Comparison of ENCODE assay signal across 10 cellular contexts in genomic region chr12:46608431-46609280, GRCh38.
DNase-seq lines count a peak whose midpoint lies in the region; ATAC-seq and TF ChIP-seq lines count a peak whose summit lies in the region.
"Had no signal": no experiment of that assay in that cellular context is flagged by ENCODE, and none has a peak within 500 bp of the region (broad histone marks: within the 10 kb centered on the region; RNA-seq: fewer than 3 reads in every experiment).

No MANE protein-coding gene starts in this region.

- no peak overlapping the region for H3K27ac Mint-ChIP-seq in MCF 10A (ENCODE audit: low read depth, unreplicated experiment)

- TF ChIP-seq POLR2A in breast epithelium (IDR thresholded peaks at IDR 0.05): no peak

- H3K36me3 ChIP-seq in breast epithelium (no peaks in the 10 kb centered on the region), muscle layer of colon (ENCODE audit: insufficient read depth, low read length) (no peaks in the 10 kb centered on the region), aorta (ENCODE audit: control insufficient read depth in 1 of 2, insufficient read depth in 2 of 2, low read length in 1 of 2) (no peaks in the 10 kb centered on the region)

- H3K4me3 Mint-ChIP-seq in MCF 10A (ENCODE audit: unreplicated experiment): no peak overlapping the region

- intact Hi-C loops in breast epithelium (cut with DNase I; ENCODE audit: low total_unique reads): no loop called here
- intact Hi-C loops in MCF 10A (cut with micrococcal nuclease): no loop called here
- intact Hi-C loops in aorta (cut with DNase I): no loop called here

- BruUV-seq in MCF 10A (replicated peaks; lab: Mats Ljungman, UMichigan): no TSS peak

- H3K27ac ChIP-seq in breast epithelium: peak overlapping the region; percentile 77 to 79
- H3K27ac ChIP-seq in muscle layer of colon (ENCODE audit: low read depth, low read length): peak overlapping the region; percentile 24
- peak overlapping the region; percentile 91 to 92 for H3K27ac ChIP-seq in aorta (ENCODE audit: low read depth in 1 of 2, low read length in 2 of 2)

- H3K4me3 ChIP-seq in breast epithelium (no peak overlapping the region), astrocyte of the cerebellum (ENCODE audit: low read depth, low read length) (no peak overlapping the region), muscle layer of colon (ENCODE audit: low read depth in 1 of 2, low read length in 2 of 2) (no peak overlapping the region), aorta (ENCODE audit: low read length in 2 of 2) (no peak overlapping the region)
- H3K4me3 ChIP-seq: lung had no signal

- 17 to 25% methylated on average over 2 of the region's 2 CpGs for WGBS in aorta, 2 donors

- H3K9me3 ChIP-seq in breast epithelium: no peaks in the 10 kb centered on the region
- no peaks in the 10 kb centered on the region for H3K9me3 ChIP-seq in muscle layer of colon (ENCODE audit: low read length)
- H3K9me3 ChIP-seq in aorta (ENCODE audit: control insufficient read depth, low read length): no peaks in the 10 kb centered on the region

- peak; percentile 71 for ATAC-seq in aorta (ENCODE audit: low FRiP score)
- no peak for ATAC-seq in HG03135 (IDR thresholded peaks at IDR 0.05; ENCODE audit: unreplicated experiment)

- POLR2A ChIA-PET in MCF 10A (lab: Yijun Ruan, JAX): interaction anchor here (0.5 to 0.7 kb wide), 2 partner anchors 48 to 53 kb away, joined by 3 read pairs; no protein-coding TSS in a partner anchor

- in situ Hi-C loops in astrocyte of the cerebellum (cut with HindIII; ENCODE audit: low sequenced_read_pairs): no loop called here

- H3K27me3 Mint-ChIP-seq in MCF 10A (ENCODE audit: insufficient read depth, unreplicated experiment): no peaks in the 10 kb centered on the region

- no peaks in the 10 kb centered on the region for H3K9me3 Mint-ChIP-seq in MCF 10A (ENCODE audit: unreplicated experiment)

- H3K4me1 Mint-ChIP-seq in MCF 10A (ENCODE audit: insufficient read depth, unreplicated experiment): no peaks in the 10 kb centered on the region

- H3K27me3 ChIP-seq in breast epithelium (no peaks in the 10 kb centered on the region), muscle layer of colon (ENCODE audit: control insufficient read depth in 1 of 2, insufficient read depth in 2 of 2, low read length in 2 of 2) (no peaks in the 10 kb centered on the region), aorta (ENCODE audit: control insufficient read depth in 1 of 2, insufficient read depth in 2 of 2, low read length in 1 of 2) (no peaks in the 10 kb centered on the region)

- CTCF ChIA-PET in MCF 10A (lab: Yijun Ruan, JAX): interaction anchor here (0.6 kb wide), 2 partner anchors 413 to 580 kb away, joined by 3 to 4 read pairs; no protein-coding TSS in a partner anchor

- H3K9ac ChIP-seq in muscle layer of colon (ENCODE audit: low read length): no peak overlapping the region

- DNase-seq in breast epithelium (ENCODE audit: low spot score in 2 of 2): no peak
- no peak for DNase-seq in MCF 10A (ENCODE audit: unreplicated experiment)
- peak; percentile 89 for DNase-seq in astrocyte of the cerebellum (ENCODE audit: low read depth)
- no peak for DNase-seq in aorta
- no peak for DNase-seq in NCI-H187 treated with DMSO at 0.1 percent for 48 hours (lab: John Stamatoyannopoulos, UW)
- DNase-seq in DMS53 treated with DMSO at 0.1 percent for 48 hours (lab: John Stamatoyannopoulos, UW; ENCODE audit: unreplicated experiment): no peak
- DNase-seq: activated CD8-positive, alpha-beta memory T cell treated with anti-CD3 and anti-CD28 coated beads, Interleukin-2, amount 50 U/mL, for 48 hours had no signal

- H3K36me3 Mint-ChIP-seq in MCF 10A (ENCODE audit: insufficient read depth, unreplicated experiment): no peaks in the 10 kb centered on the region

- no peak for TF ChIP-seq CTCF in breast epithelium (IDR thresholded peaks at IDR 0.05)
- no peak for TF ChIP-seq CTCF in MCF 10A (IDR thresholded peaks at IDR 0.05; ENCODE audit: unreplicated experiment)
- no peak for TF ChIP-seq CTCF in astrocyte of the cerebellum (IDR thresholded peaks at IDR 0.05; ENCODE audit: low read depth, low read length, missing control alignments)

- peaks cover 0 to 4% of the 10 kb centered on the region in 2 donors for H3K4me1 ChIP-seq in breast epithelium
- H3K4me1 ChIP-seq in muscle layer of colon (ENCODE audit: insufficient read depth, low read length): peaks cover 9% of the 10 kb centered on the region
- H3K4me1 ChIP-seq in aorta (ENCODE audit: control insufficient read depth in 1 of 2, insufficient read depth in 2 of 2, low read length in 2 of 2): peaks cover 0 to 4% of the 10 kb centered on the region in 2 donors

Comparison
In these comparisons a context has a peak if more than half of its experiments do, and no peak if none do; other contexts are left out.
1. H3K27ac ChIP-seq: peak in every context shown above with its lines; median percentile 92 in aorta; 78 in breast epithelium; 24 in muscle layer of colon.